Comparison of ENCODE assay signal across 19 cellular contexts in genomic region chr10:82691211-82691610, GRCh38.
"Had no signal": no experiment of that assay in that cellular context is flagged by ENCODE, and none has a peak within 500 bp of the region (broad histone marks: within the 10 kb centered on the region; RNA-seq: fewer than 3 reads in every experiment).

No MANE protein-coding gene starts in this region.

- H3K4me1 ChIP-seq: body of pancreas, foreskin keratinocyte, stomach, upper lobe of right lung had no signal

- H3K27me3 ChIP-seq: body of pancreas, foreskin keratinocyte, sigmoid colon, stomach, upper lobe of right lung had no signal

- H3K4me2 ChIP-seq: smooth muscle cell had no signal

- H3K4me3 ChIP-seq: body of pancreas, mucosa of descending colon, sigmoid colon, smooth muscle cell, stomach, thoracic aorta, upper lobe of right lung had no signal

- H3K36me3 Mint-ChIP-seq: memory B cell; stimulated activated memory B cell treated with anti-CD40 and anti-IgM and Interleukin-4, amounts not matched to agents 10 μg/mL and 1 μg/mL and 100 μg/mL, for 72 hours had no signal

- H3K9me3 ChIP-seq: body of pancreas, thoracic aorta, upper lobe of right lung had no signal

- H3K27me3 Mint-ChIP-seq: activated naive CD8-positive, alpha-beta T cell treated with anti-CD3 and anti-CD28 coated beads, Interleukin-2, amount 50 U/mL, for 24 hours; memory B cell; stimulated activated memory B cell treated with anti-CD40 and anti-IgM and Interleukin-4, amounts not matched to agents 10 μg/mL and 1 μg/mL and 100 μg/mL, for 72 hours had no signal

- H3K36me3 ChIP-seq: sigmoid colon, stomach, thoracic aorta, upper lobe of right lung had no signal

- DNase-seq: activated CD4-positive, alpha-beta T cell treated with anti-CD3 and anti-CD28 coated beads for 48 hours; activated CD8-positive, alpha-beta T cell treated with anti-CD3 and anti-CD28 coated beads, Interleukin-2, amount 10 ng/mL, durations not matched to agents 7 days and 5 days; activated gamma-delta T cell; activated naive CD4-positive, alpha-beta T cell treated with anti-CD3 and anti-CD28 coated beads, Interleukin-2, amount 50 U/mL, for 16 hours; activated naive CD8-positive, alpha-beta T cell treated with anti-CD3 and anti-CD28 coated beads, Interleukin-2, amount 50 U/mL, for 24 hours; body of pancreas; dermis blood vessel endothelial cell; effector memory CD4-positive, alpha-beta T cell; foreskin keratinocyte; mucosa of descending colon; sigmoid colon; stimulated activated CD4-positive, alpha-beta T cell treated with anti-CD3 and anti-CD28 coated beads, Interleukin-15, amount 100 ng/mL, for 24 hours; stomach; upper lobe of right lung had no signal

- H3K27ac Mint-ChIP-seq: activated CD8-positive, alpha-beta T cell treated with anti-CD3 and anti-CD28 coated beads, Interleukin-2, amount 10 ng/mL, durations not matched to agents 7 days and 5 days; activated naive CD8-positive, alpha-beta T cell treated with anti-CD3 and anti-CD28 coated beads, Interleukin-2, amount 50 U/mL, for 24 hours; activated T-helper 1 cell treated with anti-CD3 and anti-CD28 coated beads, Interleukin-12 subunit alpha, Interleukin-12 subunit beta, Interleukin-2, Interleukin-4 antibody, amounts not matched to agents 30 ng/mL and 10 ng/mL and 1 ng/mL, durations not matched to agents 14 hours and 24 hours and 36 hours; memory B cell; stimulated activated memory B cell treated with anti-CD40 and anti-IgM and Interleukin-4, amounts not matched to agents 10 μg/mL and 1 μg/mL and 100 μg/mL, for 72 hours had no signal

- H3K27ac ChIP-seq: body of pancreas, foreskin keratinocyte, sigmoid colon, stomach, thoracic aorta, upper lobe of right lung had no signal

- H3K4me1 Mint-ChIP-seq: activated naive CD8-positive, alpha-beta T cell treated with anti-CD3 and anti-CD28 coated beads, Interleukin-2, amount 50 U/mL, for 24 hours; memory B cell; stimulated activated memory B cell treated with anti-CD40 and anti-IgM and Interleukin-4, amounts not matched to agents 10 μg/mL and 1 μg/mL and 100 μg/mL, for 72 hours had no signal

- H3K4me3 Mint-ChIP-seq: activated CD8-positive, alpha-beta T cell treated with anti-CD3 and anti-CD28 coated beads, Interleukin-2, amount 10 ng/mL, durations not matched to agents 7 days and 5 days; activated naive CD8-positive, alpha-beta T cell treated with anti-CD3 and anti-CD28 coated beads, Interleukin-2, amount 50 U/mL, for 24 hours; activated T-helper 1 cell treated with anti-CD3 and anti-CD28 coated beads, Interleukin-12 subunit alpha, Interleukin-12 subunit beta, Interleukin-2, Interleukin-4 antibody, amounts not matched to agents 30 ng/mL and 10 ng/mL and 1 ng/mL, durations not matched to agents 14 hours and 24 hours and 36 hours; memory B cell; stimulated activated memory B cell treated with anti-CD40 and anti-IgM and Interleukin-4, amounts not matched to agents 10 μg/mL and 1 μg/mL and 100 μg/mL, for 72 hours had no signal
